In the genomic region with DNA sequence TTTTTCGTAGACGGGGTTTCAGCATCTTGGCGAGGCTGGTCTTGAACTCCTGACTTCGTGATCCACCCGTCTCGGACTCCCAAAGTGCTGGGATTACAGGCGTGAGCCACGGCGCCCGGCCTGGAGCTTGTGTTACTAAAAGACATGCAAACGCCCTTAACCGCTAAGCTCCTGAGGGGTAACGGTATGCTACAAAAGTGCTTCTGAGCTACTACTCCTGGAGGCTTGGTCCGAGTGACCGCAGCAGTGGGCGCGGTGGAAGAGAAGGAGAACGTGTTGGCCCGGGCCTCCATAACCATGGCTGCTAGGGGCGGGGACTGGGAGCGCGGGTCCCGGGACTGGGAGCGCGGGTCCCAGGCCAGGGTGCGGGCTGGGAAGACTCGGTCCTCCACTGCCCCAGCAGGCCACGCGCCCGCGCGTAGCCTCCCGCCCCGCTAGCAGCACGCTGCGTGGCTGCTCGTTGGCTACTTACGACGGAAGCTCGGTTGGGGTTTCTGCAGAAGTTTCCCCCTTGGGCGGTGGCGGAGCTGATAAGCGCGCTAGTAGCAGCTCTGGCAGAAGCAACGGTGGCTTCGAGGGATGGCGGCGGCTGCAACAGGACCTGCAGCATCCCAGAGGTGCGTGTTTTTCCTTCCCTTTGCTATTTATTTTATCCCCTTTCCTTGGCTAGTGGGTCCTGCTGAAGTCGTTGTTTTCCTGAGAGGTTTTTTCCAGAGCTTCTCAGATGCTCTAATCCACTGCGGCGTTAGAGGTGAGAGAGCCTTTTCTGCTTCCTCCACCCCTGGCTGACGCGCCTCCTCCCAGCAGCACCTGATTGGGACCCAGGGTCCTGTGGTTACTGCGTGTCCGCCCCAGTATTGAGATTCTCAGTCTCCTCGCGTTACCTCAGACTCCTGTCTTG, we compare ENCODE assay signal across 1 cellular context.
TF ChIP-seq lines count a peak whose summit lies in the region.

No MANE protein-coding gene starts in this region.

TF ChIP-seq in WTC11, 78 proteins besides CTCF, POLR2A, EP300 and RAD21 (continued from another document and continues in another):
- TF ChIP-seq, protein P1, sequence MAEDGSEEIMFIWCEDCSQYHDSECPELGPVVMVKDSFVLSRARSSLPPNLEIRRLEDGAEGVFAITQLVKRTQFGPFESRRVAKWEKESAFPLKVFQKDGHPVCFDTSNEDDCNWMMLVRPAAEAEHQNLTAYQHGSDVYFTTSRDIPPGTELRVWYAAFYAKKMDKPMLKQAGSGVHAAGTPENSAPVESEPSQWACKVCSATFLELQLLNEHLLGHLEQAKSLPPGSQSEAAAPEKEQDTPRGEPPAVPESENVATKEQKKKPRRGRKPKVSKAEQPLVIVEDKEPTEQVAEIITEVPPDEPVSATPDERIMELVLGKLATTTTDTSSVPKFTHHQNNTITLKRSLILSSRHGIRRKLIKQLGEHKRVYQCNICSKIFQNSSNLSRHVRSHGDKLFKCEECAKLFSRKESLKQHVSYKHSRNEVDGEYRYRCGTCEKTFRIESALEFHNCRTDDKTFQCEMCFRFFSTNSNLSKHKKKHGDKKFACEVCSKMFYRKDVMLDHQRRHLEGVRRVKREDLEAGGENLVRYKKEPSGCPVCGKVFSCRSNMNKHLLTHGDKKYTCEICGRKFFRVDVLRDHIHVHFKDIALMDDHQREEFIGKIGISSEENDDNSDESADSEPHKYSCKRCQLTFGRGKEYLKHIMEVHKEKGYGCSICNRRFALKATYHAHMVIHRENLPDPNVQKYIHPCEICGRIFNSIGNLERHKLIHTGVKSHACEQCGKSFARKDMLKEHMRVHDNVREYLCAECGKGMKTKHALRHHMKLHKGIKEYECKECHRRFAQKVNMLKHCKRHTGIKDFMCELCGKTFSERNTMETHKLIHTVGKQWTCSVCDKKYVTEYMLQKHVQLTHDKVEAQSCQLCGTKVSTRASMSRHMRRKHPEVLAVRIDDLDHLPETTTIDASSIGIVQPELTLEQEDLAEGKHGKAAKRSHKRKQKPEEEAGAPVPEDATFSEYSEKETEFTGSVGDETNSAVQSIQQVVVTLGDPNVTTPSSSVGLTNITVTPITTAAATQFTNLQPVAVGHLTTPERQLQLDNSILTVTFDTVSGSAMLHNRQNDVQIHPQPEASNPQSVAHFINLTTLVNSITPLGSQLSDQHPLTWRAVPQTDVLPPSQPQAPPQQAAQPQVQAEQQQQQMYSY (CRISPR knock-in tag; IDR thresholded peaks at IDR 0.05), result no peak
- TF ChIP-seq, protein P2, sequence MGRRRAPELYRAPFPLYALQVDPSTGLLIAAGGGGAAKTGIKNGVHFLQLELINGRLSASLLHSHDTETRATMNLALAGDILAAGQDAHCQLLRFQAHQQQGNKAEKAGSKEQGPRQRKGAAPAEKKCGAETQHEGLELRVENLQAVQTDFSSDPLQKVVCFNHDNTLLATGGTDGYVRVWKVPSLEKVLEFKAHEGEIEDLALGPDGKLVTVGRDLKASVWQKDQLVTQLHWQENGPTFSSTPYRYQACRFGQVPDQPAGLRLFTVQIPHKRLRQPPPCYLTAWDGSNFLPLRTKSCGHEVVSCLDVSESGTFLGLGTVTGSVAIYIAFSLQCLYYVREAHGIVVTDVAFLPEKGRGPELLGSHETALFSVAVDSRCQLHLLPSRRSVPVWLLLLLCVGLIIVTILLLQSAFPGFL (CRISPR knock-in tag; IDR thresholded peaks at IDR 0.05; ENCODE audit: borderline replicate concordance), result no peak
- TF ChIP-seq, protein P3, sequence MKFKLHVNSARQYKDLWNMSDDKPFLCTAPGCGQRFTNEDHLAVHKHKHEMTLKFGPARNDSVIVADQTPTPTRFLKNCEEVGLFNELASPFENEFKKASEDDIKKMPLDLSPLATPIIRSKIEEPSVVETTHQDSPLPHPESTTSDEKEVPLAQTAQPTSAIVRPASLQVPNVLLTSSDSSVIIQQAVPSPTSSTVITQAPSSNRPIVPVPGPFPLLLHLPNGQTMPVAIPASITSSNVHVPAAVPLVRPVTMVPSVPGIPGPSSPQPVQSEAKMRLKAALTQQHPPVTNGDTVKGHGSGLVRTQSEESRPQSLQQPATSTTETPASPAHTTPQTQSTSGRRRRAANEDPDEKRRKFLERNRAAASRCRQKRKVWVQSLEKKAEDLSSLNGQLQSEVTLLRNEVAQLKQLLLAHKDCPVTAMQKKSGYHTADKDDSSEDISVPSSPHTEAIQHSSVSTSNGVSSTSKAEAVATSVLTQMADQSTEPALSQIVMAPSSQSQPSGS (CRISPR knock-in tag; IDR thresholded peaks at IDR 0.05; ENCODE audit: borderline replicate concordance, low read depth), result no peak
- peak; percentile 77 for TF ChIP-seq SP1 (CRISPR knock-in tag; conservative IDR thresholded peaks at IDR 0.05)
- peak; percentile 67; the same call in 1 of the 2 replicates for TF ChIP-seq SMAD4 (CRISPR knock-in tag; IDR thresholded peaks at IDR 0.05)
- no peak for TF ChIP-seq GTF2I (CRISPR knock-in tag; conservative IDR thresholded peaks at IDR 0.05)
- 0 out of 2 replicates have a peak, but pooled peaks have one; percentile 71 for TF ChIP-seq RELA (CRISPR knock-in tag; IDR thresholded peaks at IDR 0.05; ENCODE audit: borderline replicate concordance)
- TF ChIP-seq JAZF1 (CRISPR knock-in tag; IDR thresholded peaks at IDR 0.05), result no peak
- TF ChIP-seq GABPB1 (CRISPR knock-in tag; IDR thresholded peaks at IDR 0.05), result no peak
- TF ChIP-seq ZNF671 (CRISPR knock-in tag; IDR thresholded peaks at IDR 0.05), result no peak
- TF ChIP-seq, protein P4, sequence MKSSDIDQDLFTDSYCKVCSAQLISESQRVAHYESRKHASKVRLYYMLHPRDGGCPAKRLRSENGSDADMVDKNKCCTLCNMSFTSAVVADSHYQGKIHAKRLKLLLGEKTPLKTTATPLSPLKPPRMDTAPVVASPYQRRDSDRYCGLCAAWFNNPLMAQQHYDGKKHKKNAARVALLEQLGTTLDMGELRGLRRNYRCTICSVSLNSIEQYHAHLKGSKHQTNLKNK (CRISPR knock-in tag; IDR thresholded peaks at IDR 0.05), result no peak
- TF ChIP-seq ZBTB21 (CRISPR knock-in tag; IDR thresholded peaks at IDR 0.05; ENCODE audit: borderline replicate concordance), result no peak; the same call in 1 of the 2 replicates
- TF ChIP-seq, protein P5, sequence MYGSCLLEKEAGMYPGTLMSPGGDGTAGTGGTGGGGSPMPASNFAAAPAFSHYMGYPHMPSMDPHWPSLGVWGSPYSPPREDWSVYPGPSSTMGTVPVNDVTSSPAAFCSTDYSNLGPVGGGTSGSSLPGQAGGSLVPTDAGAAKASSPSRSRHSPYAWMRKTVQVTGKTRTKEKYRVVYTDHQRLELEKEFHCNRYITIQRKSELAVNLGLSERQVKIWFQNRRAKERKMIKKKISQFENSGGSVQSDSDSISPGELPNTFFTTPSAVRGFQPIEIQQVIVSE (CRISPR knock-in tag; IDR thresholded peaks at IDR 0.05; ENCODE audit: borderline replicate concordance), result no peak
- TF ChIP-seq, protein P6, sequence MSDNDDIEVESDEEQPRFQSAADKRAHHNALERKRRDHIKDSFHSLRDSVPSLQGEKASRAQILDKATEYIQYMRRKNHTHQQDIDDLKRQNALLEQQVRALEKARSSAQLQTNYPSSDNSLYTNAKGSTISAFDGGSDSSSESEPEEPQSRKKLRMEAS (CRISPR knock-in tag; IDR thresholded peaks at IDR 0.05), result peak; percentile 95
- no peak for TF ChIP-seq NFE2L1 (CRISPR knock-in tag; IDR thresholded peaks at IDR 0.05)
- no peak for TF ChIP-seq RORB (CRISPR knock-in tag; IDR thresholded peaks at IDR 0.05)
- 0 out of 2 replicates have a peak, but pooled peaks have one; percentile 53 for TF ChIP-seq ZNF138 (CRISPR knock-in tag; conservative IDR thresholded peaks at IDR 0.05)
- TF ChIP-seq, protein P7, sequence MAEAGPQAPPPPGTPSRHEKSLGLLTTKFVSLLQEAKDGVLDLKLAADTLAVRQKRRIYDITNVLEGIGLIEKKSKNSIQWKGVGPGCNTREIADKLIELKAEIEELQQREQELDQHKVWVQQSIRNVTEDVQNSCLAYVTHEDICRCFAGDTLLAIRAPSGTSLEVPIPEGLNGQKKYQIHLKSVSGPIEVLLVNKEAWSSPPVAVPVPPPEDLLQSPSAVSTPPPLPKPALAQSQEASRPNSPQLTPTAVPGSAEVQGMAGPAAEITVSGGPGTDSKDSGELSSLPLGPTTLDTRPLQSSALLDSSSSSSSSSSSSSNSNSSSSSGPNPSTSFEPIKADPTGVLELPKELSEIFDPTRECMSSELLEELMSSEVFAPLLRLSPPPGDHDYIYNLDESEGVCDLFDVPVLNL (CRISPR knock-in tag; IDR thresholded peaks at IDR 0.05; ENCODE audit: borderline replicate concordance, low read depth), result peak; percentile 83
- peak; percentile 78; the same call in 1 of the 2 replicates for TF ChIP-seq KAT7 (CRISPR knock-in tag; IDR thresholded peaks at IDR 0.05; ENCODE audit: borderline replicate concordance)
- TF ChIP-seq, protein P8, sequence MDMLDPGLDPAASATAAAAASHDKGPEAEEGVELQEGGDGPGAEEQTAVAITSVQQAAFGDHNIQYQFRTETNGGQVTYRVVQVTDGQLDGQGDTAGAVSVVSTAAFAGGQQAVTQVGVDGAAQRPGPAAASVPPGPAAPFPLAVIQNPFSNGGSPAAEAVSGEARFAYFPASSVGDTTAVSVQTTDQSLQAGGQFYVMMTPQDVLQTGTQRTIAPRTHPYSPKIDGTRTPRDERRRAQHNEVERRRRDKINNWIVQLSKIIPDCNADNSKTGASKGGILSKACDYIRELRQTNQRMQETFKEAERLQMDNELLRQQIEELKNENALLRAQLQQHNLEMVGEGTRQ (CRISPR knock-in tag; IDR thresholded peaks at IDR 0.05), result no peak
- TF ChIP-seq NR2C2 (CRISPR knock-in tag; IDR thresholded peaks at IDR 0.05), result peak; percentile 58; the same call in 1 of the 2 replicates
- TF ChIP-seq NFATC4 (CRISPR knock-in tag; IDR thresholded peaks at IDR 0.05), result no peak
- TF ChIP-seq, protein P9, sequence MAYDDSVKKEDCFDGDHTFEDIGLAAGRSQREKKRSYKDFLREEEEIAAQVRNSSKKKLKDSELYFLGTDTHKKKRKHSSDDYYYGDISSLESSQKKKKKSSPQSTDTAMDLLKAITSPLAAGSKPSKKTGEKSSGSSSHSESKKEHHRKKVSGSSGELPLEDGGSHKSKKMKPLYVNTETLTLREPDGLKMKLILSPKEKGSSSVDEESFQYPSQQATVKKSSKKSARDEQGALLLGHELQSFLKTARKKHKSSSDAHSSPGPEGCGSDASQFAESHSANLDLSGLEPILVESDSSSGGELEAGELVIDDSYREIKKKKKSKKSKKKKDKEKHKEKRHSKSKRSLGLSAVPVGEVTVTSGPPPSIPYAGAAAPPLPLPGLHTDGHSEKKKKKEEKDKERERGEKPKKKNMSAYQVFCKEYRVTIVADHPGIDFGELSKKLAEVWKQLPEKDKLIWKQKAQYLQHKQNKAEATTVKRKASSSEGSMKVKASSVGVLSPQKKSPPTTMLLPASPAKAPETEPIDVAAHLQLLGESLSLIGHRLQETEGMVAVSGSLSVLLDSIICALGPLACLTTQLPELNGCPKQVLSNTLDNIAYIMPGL (CRISPR knock-in tag; IDR thresholded peaks at IDR 0.05), result peak; percentile 89
- TF ChIP-seq, protein P10, sequence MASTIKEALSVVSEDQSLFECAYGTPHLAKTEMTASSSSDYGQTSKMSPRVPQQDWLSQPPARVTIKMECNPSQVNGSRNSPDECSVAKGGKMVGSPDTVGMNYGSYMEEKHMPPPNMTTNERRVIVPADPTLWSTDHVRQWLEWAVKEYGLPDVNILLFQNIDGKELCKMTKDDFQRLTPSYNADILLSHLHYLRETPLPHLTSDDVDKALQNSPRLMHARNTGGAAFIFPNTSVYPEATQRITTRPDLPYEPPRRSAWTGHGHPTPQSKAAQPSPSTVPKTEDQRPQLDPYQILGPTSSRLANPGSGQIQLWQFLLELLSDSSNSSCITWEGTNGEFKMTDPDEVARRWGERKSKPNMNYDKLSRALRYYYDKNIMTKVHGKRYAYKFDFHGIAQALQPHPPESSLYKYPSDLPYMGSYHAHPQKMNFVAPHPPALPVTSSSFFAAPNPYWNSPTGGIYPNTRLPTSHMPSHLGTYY (CRISPR knock-in tag; IDR thresholded peaks at IDR 0.05), result no peak
- TF ChIP-seq, protein P11, sequence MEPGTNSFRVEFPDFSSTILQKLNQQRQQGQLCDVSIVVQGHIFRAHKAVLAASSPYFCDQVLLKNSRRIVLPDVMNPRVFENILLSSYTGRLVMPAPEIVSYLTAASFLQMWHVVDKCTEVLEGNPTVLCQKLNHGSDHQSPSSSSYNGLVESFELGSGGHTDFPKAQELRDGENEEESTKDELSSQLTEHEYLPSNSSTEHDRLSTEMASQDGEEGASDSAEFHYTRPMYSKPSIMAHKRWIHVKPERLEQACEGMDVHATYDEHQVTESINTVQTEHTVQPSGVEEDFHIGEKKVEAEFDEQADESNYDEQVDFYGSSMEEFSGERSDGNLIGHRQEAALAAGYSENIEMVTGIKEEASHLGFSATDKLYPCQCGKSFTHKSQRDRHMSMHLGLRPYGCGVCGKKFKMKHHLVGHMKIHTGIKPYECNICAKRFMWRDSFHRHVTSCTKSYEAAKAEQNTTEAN (CRISPR knock-in tag; IDR thresholded peaks at IDR 0.05), result 0 out of 2 replicates have a peak, but pooled peaks have one; percentile 55
- TF ChIP-seq ESRRA (CRISPR knock-in tag; IDR thresholded peaks at IDR 0.05; ENCODE audit: borderline replicate concordance), result no peak
- no peak for TF ChIP-seq ZNF396 (CRISPR knock-in tag; IDR thresholded peaks at IDR 0.05; ENCODE audit: borderline replicate concordance)
- TF ChIP-seq, protein P12, sequence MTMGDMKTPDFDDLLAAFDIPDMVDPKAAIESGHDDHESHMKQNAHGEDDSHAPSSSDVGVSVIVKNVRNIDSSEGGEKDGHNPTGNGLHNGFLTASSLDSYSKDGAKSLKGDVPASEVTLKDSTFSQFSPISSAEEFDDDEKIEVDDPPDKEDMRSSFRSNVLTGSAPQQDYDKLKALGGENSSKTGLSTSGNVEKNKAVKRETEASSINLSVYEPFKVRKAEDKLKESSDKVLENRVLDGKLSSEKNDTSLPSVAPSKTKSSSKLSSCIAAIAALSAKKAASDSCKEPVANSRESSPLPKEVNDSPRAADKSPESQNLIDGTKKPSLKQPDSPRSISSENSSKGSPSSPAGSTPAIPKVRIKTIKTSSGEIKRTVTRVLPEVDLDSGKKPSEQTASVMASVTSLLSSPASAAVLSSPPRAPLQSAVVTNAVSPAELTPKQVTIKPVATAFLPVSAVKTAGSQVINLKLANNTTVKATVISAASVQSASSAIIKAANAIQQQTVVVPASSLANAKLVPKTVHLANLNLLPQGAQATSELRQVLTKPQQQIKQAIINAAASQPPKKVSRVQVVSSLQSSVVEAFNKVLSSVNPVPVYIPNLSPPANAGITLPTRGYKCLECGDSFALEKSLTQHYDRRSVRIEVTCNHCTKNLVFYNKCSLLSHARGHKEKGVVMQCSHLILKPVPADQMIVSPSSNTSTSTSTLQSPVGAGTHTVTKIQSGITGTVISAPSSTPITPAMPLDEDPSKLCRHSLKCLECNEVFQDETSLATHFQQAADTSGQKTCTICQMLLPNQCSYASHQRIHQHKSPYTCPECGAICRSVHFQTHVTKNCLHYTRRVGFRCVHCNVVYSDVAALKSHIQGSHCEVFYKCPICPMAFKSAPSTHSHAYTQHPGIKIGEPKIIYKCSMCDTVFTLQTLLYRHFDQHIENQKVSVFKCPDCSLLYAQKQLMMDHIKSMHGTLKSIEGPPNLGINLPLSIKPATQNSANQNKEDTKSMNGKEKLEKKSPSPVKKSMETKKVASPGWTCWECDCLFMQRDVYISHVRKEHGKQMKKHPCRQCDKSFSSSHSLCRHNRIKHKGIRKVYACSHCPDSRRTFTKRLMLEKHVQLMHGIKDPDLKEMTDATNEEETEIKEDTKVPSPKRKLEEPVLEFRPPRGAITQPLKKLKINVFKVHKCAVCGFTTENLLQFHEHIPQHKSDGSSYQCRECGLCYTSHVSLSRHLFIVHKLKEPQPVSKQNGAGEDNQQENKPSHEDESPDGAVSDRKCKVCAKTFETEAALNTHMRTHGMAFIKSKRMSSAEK (CRISPR knock-in tag; IDR thresholded peaks at IDR 0.05; ENCODE audit: borderline replicate concordance), result no peak
- no peak for TF ChIP-seq NR3C1 (CRISPR knock-in tag; conservative IDR thresholded peaks at IDR 0.05; ENCODE audit: low read depth)
- TF ChIP-seq CBFB (CRISPR knock-in tag; IDR thresholded peaks at IDR 0.05; ENCODE audit: low read depth), result no peak
